8 cellular contexts compared by ENCODE assay signal in genomic region chr17:8222380-8222629, GRCh38.
DNase-seq lines count a peak whose midpoint lies in the region; ATAC-seq and TF ChIP-seq lines count a peak whose summit lies in the region.

No MANE protein-coding gene starts in this region.

- peak; percentile 29 for ATAC-seq in GM21786 (IDR thresholded peaks at IDR 0.05; ENCODE audit: unreplicated experiment)
- ATAC-seq in HG03565 (IDR thresholded peaks at IDR 0.05; ENCODE audit: unreplicated experiment): no peak

- TF ChIP-seq CTCF in GM10266 (IDR thresholded peaks at IDR 0.05; ENCODE audit: control insufficient read depth, insufficient read depth, low read depth, missing control alignments): no peak
- peak; percentile 24 for TF ChIP-seq CTCF in neutrophil (IDR thresholded peaks at IDR 0.05)

- DNase-seq in GM10266 (ENCODE audit: extremely low spot score): peak; percentile 38
- peak; percentile 88 for DNase-seq in NCI-H748 treated with DMSO at 0.1 percent for 48 hours (lab: John Stamatoyannopoulos, UW)
- DNase-seq in effector memory CD4-positive, alpha-beta T cell: peak in 2 of 3 donors; percentile 76 to 82
- no peak for DNase-seq in amniotic stem cell (lab: John Stamatoyannopoulos, UW)
- no peak for DNase-seq in hepatic stellate cell (ENCODE audit: low spot score)

- H3K9me3 ChIP-seq in effector memory CD4-positive, alpha-beta T cell (ENCODE audit: control insufficient read depth, low read length): no peaks in the 10 kb centered on the region
- no peaks in the 10 kb centered on the region for H3K9me3 ChIP-seq in neutrophil

- H3K27me3 ChIP-seq in effector memory CD4-positive, alpha-beta T cell (replicated peaks; ENCODE audit: control insufficient read depth, insufficient read depth, low read length, poor library complexity, severe bottlenecking): no peaks in the 10 kb centered on the region
- no peaks in the 10 kb centered on the region for H3K27me3 ChIP-seq in neutrophil

- peaks cover 5% of the 10 kb centered on the region for H3K36me3 ChIP-seq in effector memory CD4-positive, alpha-beta T cell (ENCODE audit: control insufficient read depth, insufficient read depth, low read length)
- H3K36me3 ChIP-seq in neutrophil: peaks cover 26% of the 10 kb centered on the region

- peak overlapping the region; percentile 88 for H3K27ac ChIP-seq in effector memory CD4-positive, alpha-beta T cell (ENCODE audit: insufficient read depth, low read length, poor library complexity, severe bottlenecking)
- H3K27ac ChIP-seq in neutrophil: peak overlapping the region; percentile 94

- peak overlapping the region; percentile 73 for H3K4me3 ChIP-seq in effector memory CD4-positive, alpha-beta T cell (ENCODE audit: insufficient read depth, low read depth, low read length, poor library complexity, severe bottlenecking)
- H3K4me3 ChIP-seq in neutrophil (ENCODE audit: low read depth in 1 of 2, low read length in 1 of 2): peak overlapping the region; percentile 77 to 99

- peaks cover 15% of the 10 kb centered on the region for H3K4me1 ChIP-seq in effector memory CD4-positive, alpha-beta T cell (ENCODE audit: control insufficient read depth, insufficient read depth, low read length, poor library complexity, severe bottlenecking)
- peaks cover 56 to 58% of the 10 kb centered on the region in 2 experiments for H3K4me1 ChIP-seq in neutrophil (ENCODE audit: control insufficient read depth in 1 of 2, insufficient read depth in 1 of 2, low read depth in 1 of 2, low read length in 1 of 2)

Comparison
In these comparisons a context has a peak if more than half of its experiments do, and no peak if none do; other contexts are left out.
1. DNase-seq: peak in GM10266 (single experiment), NCI-H748 treated with DMSO at 0.1 percent for 48 hours (single experiment) and effector memory CD4-positive, alpha-beta T cell (2 of 3); none in amniotic stem cell (single experiment) and hepatic stellate cell (single experiment).